Comparison of ENCODE assay signal across 12 cellular contexts in the genomic region with DNA sequence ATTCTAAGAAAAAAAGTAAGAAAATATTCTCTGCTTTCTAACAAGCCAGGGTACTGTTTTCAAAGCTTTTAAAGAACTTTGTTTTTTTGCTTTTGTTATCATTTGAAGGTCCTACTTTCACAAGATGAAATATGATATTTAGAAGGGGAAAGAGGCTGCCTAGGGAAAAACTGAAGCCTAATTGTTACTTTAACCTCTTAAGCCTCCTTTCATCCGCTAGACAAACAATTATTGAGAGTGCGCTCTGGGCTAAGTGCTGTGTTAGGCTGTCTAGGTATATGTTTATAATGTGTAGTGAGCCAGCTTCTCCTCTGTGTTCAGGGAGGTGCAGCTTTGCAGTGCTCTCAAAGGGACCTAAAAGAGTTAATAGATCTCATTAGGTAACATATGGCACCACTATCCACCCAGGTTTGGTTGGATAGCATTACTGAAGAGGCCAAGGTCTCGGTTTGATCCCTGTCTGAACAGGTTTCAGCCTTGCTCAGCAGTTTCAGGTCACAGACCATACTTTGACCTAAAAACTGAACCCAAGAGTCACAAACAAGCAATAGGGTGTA.
DNase-seq lines count a peak whose midpoint lies in the region; ATAC-seq lines count a peak whose summit lies in the region.
"Had no signal": no experiment of that assay in that cellular context is flagged by ENCODE, and none has a peak within 500 bp of the region (broad histone marks: within the 10 kb centered on the region; RNA-seq: fewer than 3 reads in every experiment).

No MANE protein-coding gene starts in this region.

- DNase-seq in DMS 273 treated with DMSO at 0.1 percent for 48 hours (lab: John Stamatoyannopoulos, UW) (peak; percentile 78), NCI-H187 treated with DMSO at 0.1 percent for 48 hours (lab: John Stamatoyannopoulos, UW) (peak; percentile 99), NCI-H774 (lab: John Stamatoyannopoulos, UW) (peak; percentile 3), left kidney (ENCODE audit: low read depth, low spot score) (peak; percentile 7), hepatic stellate cell (ENCODE audit: low spot score) (no peak), cerebellar cortex (ENCODE audit: low spot score) (no peak), pons (ENCODE audit: low spot score) (no peak)
- DNase-seq: activated CD8-positive, alpha-beta memory T cell treated with anti-CD3 and anti-CD28 coated beads for 24 hours; activated gamma-delta T cell treated with Interleukin-2 at 50 U/mL for 16 hours; mammary epithelial cell; sigmoid colon had no signal

- ATAC-seq in GM21737 (IDR thresholded peaks at IDR 0.05; ENCODE audit: unreplicated experiment), result no peak

Comparison
In these comparisons a context has a peak if more than half of its experiments do, and no peak if none do; other contexts are left out.
1. DNase-seq: peak in DMS 273 treated with DMSO at 0.1 percent for 48 hours (single experiment), NCI-H187 treated with DMSO at 0.1 percent for 48 hours (single experiment), NCI-H774 (single experiment) and left kidney (single experiment); none in hepatic stellate cell (single experiment), cerebellar cortex (single experiment) and pons (single experiment).